ENCODE assay signal across 16 cellular contexts in genomic region chr12:109871678-109872314, GRCh38. TPM values are rescaled to one million over a fixed set of nuclear protein-coding genes. Genes with fewer than 3 reads are reported as not detected.
DNase-seq lines count a peak whose midpoint lies in the region; ATAC-seq and TF ChIP-seq lines count a peak whose summit lies in the region.
"Had no signal": no experiment of that assay in that cellular context is flagged by ENCODE, and none has a peak within 500 bp of the region (broad histone marks: within the 10 kb centered on the region; RNA-seq: fewer than 3 reads in every experiment).

No MANE protein-coding gene starts in this region.

- no peaks in the 10 kb centered on the region for H3K36me3 Mint-ChIP-seq in activated T-cell treated with anti-CD3 and anti-CD28 coated beads, Interleukin-2, amount 50 U/mL, for 72 hours (ENCODE audit: insufficient read depth in 2 of 2)
- H3K36me3 Mint-ChIP-seq in activated T-helper 17 cell treated with anti-CD3 and anti-CD28 coated beads, Interleukin-2, amount 50 U/mL, for 72 hours (ENCODE audit: low read depth): peaks cover 19% of the 10 kb centered on the region
- peaks cover 5% of the 10 kb centered on the region for H3K36me3 Mint-ChIP-seq in Caco-2 (ENCODE audit: insufficient read depth, unreplicated experiment)

- ATAC-seq in activated T-cell treated with anti-CD3 and anti-CD28 coated beads, Interleukin-2, amount 50 U/mL, for 72 hours (replicated peaks in 1 of 2): no peak
- ATAC-seq in activated T-helper 17 cell treated with anti-CD3 and anti-CD28 coated beads, Interleukin-2, amount 50 U/mL, for 72 hours (replicated peaks): no peak
- no peak for ATAC-seq in GM18502 (IDR thresholded peaks at IDR 0.05; ENCODE audit: poor library complexity, unreplicated experiment)
- ATAC-seq: activated CD8-positive, alpha-beta memory T cell treated with anti-CD3 and anti-CD28 coated beads, Interleukin-2, amount 10 ng/mL, durations not matched to agents 7 days and 5 days had no signal

- H3K36me3 ChIP-seq in Caco-2 (ENCODE audit: control insufficient read depth, insufficient read depth, low read length): no peaks in the 10 kb centered on the region
- H3K36me3 ChIP-seq: SJCRH30 had no signal

- CTCF ChIA-PET in Caco-2 (lab: Charles Lee): no interaction called here

- no peaks in the 10 kb centered on the region for H3K27me3 Mint-ChIP-seq in activated T-cell treated with anti-CD3 and anti-CD28 coated beads, Interleukin-2, amount 50 U/mL, for 72 hours (ENCODE audit: low read depth)
- H3K27me3 Mint-ChIP-seq in activated T-helper 17 cell treated with anti-CD3 and anti-CD28 coated beads, Interleukin-2, amount 50 U/mL, for 72 hours: no peaks in the 10 kb centered on the region
- no peaks in the 10 kb centered on the region for H3K27me3 Mint-ChIP-seq in Caco-2 (ENCODE audit: insufficient read depth, unreplicated experiment)
- H3K27me3 Mint-ChIP-seq: activated CD8-positive, alpha-beta memory T cell treated with anti-CD3 and anti-CD28 coated beads, Interleukin-2, amount 10 ng/mL, durations not matched to agents 7 days and 5 days had no signal

- no TSS peak for BruUV-seq in Caco-2 (replicated peaks; lab: Mats Ljungman, UMichigan)

- H3K27ac ChIP-seq in layer of hippocampus (ENCODE audit: low read depth, low read length) (peak overlapping the region; percentile 79), temporal lobe (ENCODE audit: low read depth, low read length) (peak overlapping the region; percentile 92)
- H3K27ac ChIP-seq: SJCRH30 had no signal

- H3K27ac Mint-ChIP-seq in activated T-cell treated with anti-CD3 and anti-CD28 coated beads, Interleukin-2, amount 50 U/mL, for 72 hours: peak overlapping the region; percentile 1
- peak overlapping the region; percentile 40 for H3K27ac Mint-ChIP-seq in activated T-helper 17 cell treated with anti-CD3 and anti-CD28 coated beads, Interleukin-2, amount 50 U/mL, for 72 hours
- H3K27ac Mint-ChIP-seq in Caco-2 (ENCODE audit: unreplicated experiment): no peak overlapping the region
- H3K27ac Mint-ChIP-seq: activated CD8-positive, alpha-beta memory T cell treated with anti-CD3 and anti-CD28 coated beads, Interleukin-2, amount 10 ng/mL, durations not matched to agents 7 days and 5 days had no signal

- H3K27me3 ChIP-seq in layer of hippocampus (ENCODE audit: control insufficient read depth, insufficient read depth, low read length): no peaks in the 10 kb centered on the region
- H3K27me3 ChIP-seq in Caco-2 (replicated peaks; ENCODE audit: control insufficient read depth, insufficient read depth, low read length): no peaks in the 10 kb centered on the region
- H3K27me3 ChIP-seq: SJCRH30 had no signal

- no peak for TF ChIP-seq CTCF in Caco-2 (IDR thresholded peaks at IDR 0.05; ENCODE audit: insufficient read depth in 1 of 2, low read depth in 1 of 2, low read length in 1 of 2, severe bottlenecking in 1 of 2, unreplicated experiment in 1 of 2)

- H3K9me3 Mint-ChIP-seq in activated T-cell treated with anti-CD3 and anti-CD28 coated beads, Interleukin-2, amount 50 U/mL, for 72 hours: no peaks in the 10 kb centered on the region
- no peaks in the 10 kb centered on the region for H3K9me3 Mint-ChIP-seq in activated T-helper 17 cell treated with anti-CD3 and anti-CD28 coated beads, Interleukin-2, amount 50 U/mL, for 72 hours
- no peaks in the 10 kb centered on the region for H3K9me3 Mint-ChIP-seq in Caco-2 (ENCODE audit: unreplicated experiment)

- POLR2A ChIA-PET in Caco-2 (lab: Charles Lee): no interaction called here

- H3K4me1 ChIP-seq in Caco-2: peaks cover 25% of the 10 kb centered on the region

- H3K4me3 Mint-ChIP-seq in activated T-cell treated with anti-CD3 and anti-CD28 coated beads, Interleukin-2, amount 50 U/mL, for 72 hours: no peak overlapping the region
- no peak overlapping the region for H3K4me3 Mint-ChIP-seq in activated T-helper 17 cell treated with anti-CD3 and anti-CD28 coated beads, Interleukin-2, amount 50 U/mL, for 72 hours
- no peak overlapping the region for H3K4me3 Mint-ChIP-seq in Caco-2 (ENCODE audit: unreplicated experiment)
- H3K4me3 Mint-ChIP-seq: activated CD8-positive, alpha-beta memory T cell treated with anti-CD3 and anti-CD28 coated beads, Interleukin-2, amount 10 ng/mL, durations not matched to agents 7 days and 5 days had no signal

- H3K4me3 ChIP-seq in Caco-2 (ENCODE audit: low read depth, low read length): no peak overlapping the region
- H3K4me3 ChIP-seq: SJCRH30 had no signal

- H3K9me3 ChIP-seq in Caco-2: no peaks in the 10 kb centered on the region
- H3K9me3 ChIP-seq: SJCRH30 had no signal

- DNase-seq in activated T-cell treated with anti-CD3 and anti-CD28 coated beads, Interleukin-2, amount 50 U/mL, for 72 hours: no peak
- no peak for DNase-seq in activated T-cell treated with anti-CD3 and anti-CD28 coated beads, Interleukin-2, amount 50 U/mL, for 1 hour
- no peak for DNase-seq in iPS-NIHi11 (ENCODE audit: low spot score)
- DNase-seq in Caco-2: no peak
- DNase-seq: ACHN; activated CD8-positive, alpha-beta memory T cell treated with anti-CD3 and anti-CD28 coated beads, Interleukin-2, amount 10 ng/mL, durations not matched to agents 7 days and 5 days; Calu3; central memory CD4-positive, alpha-beta T cell; mammary epithelial cell; NCI-H2171 treated with DMSO at 0.1 percent for 48 hours; NK-92 treated with Interleukin-12 subunit alpha and Interleukin-12 subunit beta, amount 100 ng/mL, for 24 hours; SJCRH30 had no signal

- intact Hi-C loops in Caco-2 (cut with micrococcal nuclease; ENCODE audit: unreplicated experiment): no loop called here

- H3K4me1 Mint-ChIP-seq in activated T-cell treated with anti-CD3 and anti-CD28 coated beads, Interleukin-2, amount 50 U/mL, for 72 hours (ENCODE audit: low read depth): peaks cover 44% of the 10 kb centered on the region
- peaks cover 33% of the 10 kb centered on the region for H3K4me1 Mint-ChIP-seq in activated T-helper 17 cell treated with anti-CD3 and anti-CD28 coated beads, Interleukin-2, amount 50 U/mL, for 72 hours
- H3K4me1 Mint-ChIP-seq in Caco-2 (ENCODE audit: low read depth, unreplicated experiment): peaks cover 20% of the 10 kb centered on the region

RNA-seq across cellular contexts. Expression of gene GLTP, which starts 8.5 kb away (rescaled TPM):
- 10 to 100 TPM; 23.8 to 24.5 TPM for total RNA-seq in activated T-cell treated with anti-CD3 and anti-CD28 coated beads, Interleukin-2, amount 50 U/mL, for 72 hours
- 10 to 100 TPM; 25.7 to 26.4 TPM for total RNA-seq in activated T-helper 17 cell treated with anti-CD3 and anti-CD28 coated beads, Interleukin-2, amount 50 U/mL, for 72 hours
- total RNA-seq in temporal lobe (9.8 TPM), Caco-2 (2022) (12.2 and 14.9 TPM in 2 replicates)

RNA-seq across cellular contexts. Expression of gene TCHP, which starts 28.3 kb away (rescaled TPM):
- 10 to 100 TPM; 22.5 to 25.1 TPM for total RNA-seq in activated T-cell treated with anti-CD3 and anti-CD28 coated beads, Interleukin-2, amount 50 U/mL, for 72 hours
- total RNA-seq in activated T-helper 17 cell treated with anti-CD3 and anti-CD28 coated beads, Interleukin-2, amount 50 U/mL, for 72 hours: 10 to 100 TPM in 1 of 2 donors, 1 to 10 TPM in 1; 9.8 to 20.2 TPM
- total RNA-seq in temporal lobe (3.2 TPM), Caco-2 (2022) (17.7 and 19.5 TPM in 2 replicates)

RNA-seq across cellular contexts. Expression of gene TRPV4, which starts 38.6 kb away (rescaled TPM):
- not detected for total RNA-seq in activated T-cell treated with anti-CD3 and anti-CD28 coated beads, Interleukin-2, amount 50 U/mL, for 72 hours
- not detected for total RNA-seq in activated T-helper 17 cell treated with anti-CD3 and anti-CD28 coated beads, Interleukin-2, amount 50 U/mL, for 72 hours
- total RNA-seq in temporal lobe (0.25 TPM), Caco-2 (2022) (not detected in 2 replicates)
- total RNA-seq: activated CD8-positive, alpha-beta memory T cell treated with anti-CD3 and anti-CD28 coated beads, Interleukin-2, amount 10 ng/mL, durations not matched to agents 7 days and 5 days had no signal
